In genomic region chr2:95357717-95358280, GRCh38 we compare ENCODE assay signal across 20 cellular contexts.
"Had no signal": no experiment of that assay in that cellular context is flagged by ENCODE, and none has a peak within 500 bp of the region (broad histone marks: within the 10 kb centered on the region; RNA-seq: fewer than 3 reads in every experiment).

No MANE protein-coding gene starts in this region.

- H3K4me1 ChIP-seq: transverse colon had no signal

- H3K36me3 Mint-ChIP-seq: activated naive CD8-positive, alpha-beta T cell had no signal

- ATAC-seq: activated CD4-positive, CD25-positive, alpha-beta regulatory T cell treated with anti-CD3 and anti-CD28 coated beads, Interleukin-2, amount 50 U/mL, for 24 hours; effector memory CD8-positive, alpha-beta T cell; SK-N-SH treated with all-trans-retinoic acid at 6 μM for 48 hours had no signal

- H3K27ac Mint-ChIP-seq: activated naive CD8-positive, alpha-beta T cell; activated T-cell treated with anti-CD3 and anti-CD28 coated beads, Interleukin-2, amount 50 U/mL, for 24 hours; effector memory CD8-positive, alpha-beta T cell had no signal

- H3K4me3 Mint-ChIP-seq: activated naive CD8-positive, alpha-beta T cell; activated T-cell treated with anti-CD3 and anti-CD28 coated beads, Interleukin-2, amount 50 U/mL, for 24 hours; effector memory CD8-positive, alpha-beta T cell had no signal

- H3K9me3 Mint-ChIP-seq: activated T-cell treated with anti-CD3 and anti-CD28 coated beads, Interleukin-2, amount 50 U/mL, for 24 hours; effector memory CD8-positive, alpha-beta T cell had no signal

- H3K27me3 ChIP-seq: transverse colon had no signal

- DNase-seq: activated CD4-positive, alpha-beta T cell treated with anti-CD3 and anti-CD28 coated beads, Interleukin-2, amount 50 U/mL, for 1 hour; activated T-cell treated with anti-CD3 and anti-CD28 coated beads, Interleukin-2, amount 50 U/mL, for 24 hours; amniotic stem cell; central memory CD4-positive, alpha-beta T cell; effector memory CD8-positive, alpha-beta T cell; foreskin melanocyte; midbrain; stimulated activated CD4-positive, alpha-beta T cell treated with anti-CD3 and anti-CD28 coated beads, Interleukin-15, amount 100 ng/mL, for 24 hours; stimulated activated CD4-positive, alpha-beta T cell treated with anti-CD3 and anti-CD28 coated beads, Interleukin-4, amount 100 ng/mL, for 1 hour; stimulated activated naive CD4-positive, alpha-beta T cell treated with Interleukin-2 at 50 U/mL for 16 hours; T-helper 1 cell; T1000; transverse colon had no signal

- H3K9me3 ChIP-seq: transverse colon had no signal

- H3K27ac ChIP-seq: epithelial cell of prostate, parathyroid adenoma, skin epidermis, transverse colon had no signal

- H3K4me3 ChIP-seq: lung, skin epidermis, transverse colon had no signal
